In genomic region chr13:110447058-110447511, GRCh38 we compare ENCODE assay signal across 12 cellular contexts.
DNase-seq lines count a peak whose midpoint lies in the region; ATAC-seq and TF ChIP-seq lines count a peak whose summit lies in the region.
"Had no signal": no experiment of that assay in that cellular context is flagged by ENCODE, and none has a peak within 500 bp of the region (broad histone marks: within the 10 kb centered on the region; RNA-seq: fewer than 3 reads in every experiment).

No MANE protein-coding gene starts in this region.

- peaks cover 13% of the 10 kb centered on the region for H3K79me1 ChIP-seq in mesenchymal stem cell (replicated peaks; ENCODE audit: low read length, poor library complexity, severe bottlenecking)

- H3K4ac ChIP-seq in mesenchymal stem cell (ENCODE audit: low read depth in 1 of 2, low read length in 2 of 2), result peak overlapping the region in 1 of 2 experiments; percentile 7

- H4K8ac ChIP-seq in mesenchymal stem cell (ENCODE audit: low read length), result no peak overlapping the region

- DNase-seq in GM10248 (ENCODE audit: extremely low spot score) (peak; percentile 55), HCEC 1CT (peak; percentile 4), mesenchymal stem cell (peak; percentile 50), GOT3 (lab: John Stamatoyannopoulos, UW) (no peak), NCI-H2227 (lab: John Stamatoyannopoulos, UW; ENCODE audit: unreplicated experiment) (no peak), H4 (ENCODE audit: low spot score) (no peak), HPDE6-E6E7 (ENCODE audit: extremely low spot score) (no peak)
- DNase-seq: left ventricle myocardium superior, NCI-H1694 had no signal

- no peaks in the 10 kb centered on the region for H3K27me3 ChIP-seq in mesenchymal stem cell (ENCODE audit: control insufficient read depth in 1 of 2, insufficient read depth in 1 of 2, low read length in 2 of 2)
- H3K27me3 ChIP-seq: BLaER1 treated with 17β-estradiol and CSF1 and Interleukin-3, amounts not matched to agents 10 nM and 100 nM; cardiac muscle cell had no signal

- peaks cover 30 to 52% of the 10 kb centered on the region in 2 experiments for H3K36me3 ChIP-seq in mesenchymal stem cell (ENCODE audit: control insufficient read depth in 1 of 2, insufficient read depth in 2 of 2, low read depth in 1 of 2, low read length in 2 of 2)
- H3K36me3 ChIP-seq: BLaER1 treated with 17β-estradiol and CSF1 and Interleukin-3, amounts not matched to agents 10 nM and 100 nM had no signal

- no peak overlapping the region for H2BK120ac ChIP-seq in mesenchymal stem cell (ENCODE audit: low read depth, low read length)

- no peak for TF ChIP-seq CTCF in GM10248 (IDR thresholded peaks at IDR 0.05; ENCODE audit: control extremely low read depth, extremely low read depth, low read depth, missing control alignments)

- CTCF ChIA-PET in GM10248 (lab: Yijun Ruan, JAX), result interaction anchor here (2.0 kb wide), 1 partner anchor 8 kb away, joined by 17 read pairs; no protein-coding TSS in a partner anchor

- no peak overlapping the region for H2BK15ac ChIP-seq in mesenchymal stem cell (ENCODE audit: low read depth, poor library complexity, severe bottlenecking)

- H3K18ac ChIP-seq in mesenchymal stem cell (ENCODE audit: low read depth in 1 of 2, low read length in 2 of 2), result peak overlapping the region in 1 of 2 experiments; percentile 14

- peaks cover 51% of the 10 kb centered on the region for H3K4me1 ChIP-seq in mesenchymal stem cell (ENCODE audit: control insufficient read depth, insufficient read depth, low read depth, low read length)

- no peak overlapping the region for H3K14ac ChIP-seq in mesenchymal stem cell (ENCODE audit: low read length in 2 of 2)

- no peak overlapping the region for H3K4me3 ChIP-seq in mesenchymal stem cell (ENCODE audit: insufficient read depth in 1 of 2, low read depth in 1 of 2, low read length in 2 of 2)
- H3K4me3 ChIP-seq: BLaER1 treated with 17β-estradiol and CSF1 and Interleukin-3, amounts not matched to agents 10 nM and 100 nM; cardiac muscle cell had no signal

- no peak overlapping the region for H2BK12ac ChIP-seq in mesenchymal stem cell (ENCODE audit: low read length in 2 of 2)

- no peak overlapping the region for H3K23ac ChIP-seq in mesenchymal stem cell (ENCODE audit: low read length in 2 of 2)

- H3K4me2 ChIP-seq in mesenchymal stem cell (ENCODE audit: low read length, poor library complexity, severe bottlenecking), result no peak overlapping the region

- 78% methylated on average over 12 of the region's 12 CpGs for WGBS in mesenchymal stem cell

- ATAC-seq in SK-N-SH treated with all-trans-retinoic acid at 6 μM for 48 hours, result peak; percentile 74
- ATAC-seq: left ventricle myocardium superior had no signal

- H2AFZ ChIP-seq in mesenchymal stem cell (ENCODE audit: low read depth, low read length), result no peak overlapping the region

- peak overlapping the region; percentile 86 for H3K27ac ChIP-seq in mesenchymal stem cell (ENCODE audit: low read length, poor library complexity, severe bottlenecking)

- H2AK5ac ChIP-seq in mesenchymal stem cell (ENCODE audit: low read length, severe bottlenecking), result peak overlapping the region; percentile 95

- H3K9ac ChIP-seq in mesenchymal stem cell (ENCODE audit: low read length), result peak overlapping the region; percentile 35

- POLR2A ChIA-PET in GM10248 (lab: Yijun Ruan, JAX), result no interaction called here

- H2BK5ac ChIP-seq in mesenchymal stem cell (ENCODE audit: low read depth, low read length, poor library complexity, severe bottlenecking), result no peak overlapping the region

- H4K91ac ChIP-seq in mesenchymal stem cell (ENCODE audit: low read length), result peak overlapping the region; percentile 62

- no peaks in the 10 kb centered on the region for H3K9me3 ChIP-seq in mesenchymal stem cell (ENCODE audit: control insufficient read depth, low read length)
- H3K9me3 ChIP-seq: BLaER1 treated with 17β-estradiol and CSF1 and Interleukin-3, amounts not matched to agents 10 nM and 100 nM had no signal

TF ChIP-seq in SK-N-SH treated with all-trans-retinoic acid at 6 μM for 48 hours, 23 proteins besides CTCF, POLR2A, EP300 and RAD21:
- TF ChIP-seq ZNF70 (CRISPR knock-in tag; IDR thresholded peaks at IDR 0.05) (no peak), PATZ1 (CRISPR knock-in tag; IDR thresholded peaks at IDR 0.05; ENCODE audit: borderline replicate concordance) (no peak), BACH2 (CRISPR knock-in tag; IDR thresholded peaks at IDR 0.05; ENCODE audit: borderline replicate concordance) (no peak), PPARA (CRISPR knock-in tag; IDR thresholded peaks at IDR 0.05; ENCODE audit: borderline replicate concordance) (no peak), GLIS3 (CRISPR knock-in tag; IDR thresholded peaks at IDR 0.05) (no peak), ZNF565 (CRISPR knock-in tag; conservative IDR thresholded peaks at IDR 0.05; ENCODE audit: low read depth) (no peak), CSRNP3 (CRISPR knock-in tag; IDR thresholded peaks at IDR 0.05) (no peak), TSHZ2 (CRISPR knock-in tag; IDR thresholded peaks at IDR 0.05) (no peak), OSR1 (CRISPR knock-in tag; IDR thresholded peaks at IDR 0.05) (no peak), ZC3H10 (CRISPR knock-in tag; IDR thresholded peaks at IDR 0.05) (no peak)

Comparison
In these comparisons a context has a peak if more than half of its experiments do, and no peak if none do; other contexts are left out.
1. DNase-seq: peak in GM10248 (single experiment), HCEC 1CT (single experiment) and mesenchymal stem cell (single experiment); none in GOT3 (single experiment), NCI-H2227 (single experiment), H4 (single experiment) and HPDE6-E6E7 (single experiment).